In the genomic region with DNA sequence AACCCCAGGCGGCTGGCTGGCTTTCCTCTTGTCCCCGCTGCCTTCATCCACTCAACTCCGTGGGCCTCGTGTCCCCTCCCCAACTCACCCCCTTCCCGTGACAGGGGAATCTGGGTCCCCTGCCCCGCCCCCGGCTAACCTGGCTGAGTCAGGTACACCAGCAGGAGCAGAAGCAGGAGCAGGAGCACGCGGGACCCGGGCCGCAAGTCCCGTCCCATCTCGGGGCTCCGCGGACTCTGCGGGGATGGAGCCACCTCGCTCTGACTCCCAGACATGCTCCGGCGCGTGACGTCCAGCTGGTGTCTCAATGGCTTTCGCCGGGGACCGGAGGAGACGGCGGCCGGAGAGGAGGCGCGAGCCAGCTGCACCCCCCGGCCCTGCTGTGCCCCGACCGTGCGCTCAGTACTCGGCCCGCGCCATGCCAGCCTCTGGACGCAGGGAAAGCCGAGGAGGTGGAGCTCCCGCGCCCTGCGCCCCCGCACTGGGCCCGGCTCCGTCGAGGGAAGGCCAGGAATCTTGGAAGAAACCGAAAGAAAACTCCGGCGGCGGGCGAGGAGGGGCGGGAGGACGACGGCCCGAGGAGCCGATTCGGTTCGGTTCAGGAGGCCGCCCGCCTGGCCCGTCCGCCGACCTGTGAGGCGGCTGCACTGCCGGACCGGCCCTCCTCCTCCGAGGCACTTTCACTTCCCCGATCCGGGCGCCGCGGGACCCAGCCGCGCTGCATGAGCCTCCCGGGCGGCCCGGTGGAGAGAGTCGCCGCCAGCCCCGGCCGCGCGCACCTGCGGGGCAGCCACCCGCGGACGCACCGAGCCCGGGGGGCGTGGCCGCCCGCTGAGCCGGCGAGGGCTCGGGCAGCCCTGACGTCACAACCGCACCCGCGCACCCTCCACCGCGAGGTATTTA, we compare ENCODE assay signal across 8 cellular contexts.
A peak's percentile ranks its signal among the peaks of the same experiment; 100 is the strongest.
DNase-seq lines count a peak whose midpoint lies in the region; ATAC-seq and TF ChIP-seq lines count a peak whose summit lies in the region.

A gene with protein sequence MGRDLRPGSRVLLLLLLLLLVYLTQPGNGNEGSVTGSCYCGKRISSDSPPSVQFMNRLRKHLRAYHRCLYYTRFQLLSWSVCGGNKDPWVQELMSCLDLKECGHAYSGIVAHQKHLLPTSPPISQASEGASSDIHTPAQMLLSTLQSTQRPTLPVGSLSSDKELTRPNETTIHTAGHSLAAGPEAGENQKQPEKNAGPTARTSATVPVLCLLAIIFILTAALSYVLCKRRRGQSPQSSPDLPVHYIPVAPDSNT (minus strand): TSS at position 807 of the 903 bp plus-strand sequence. CDS start 589 bp downstream, at position 218.
A gene with protein sequence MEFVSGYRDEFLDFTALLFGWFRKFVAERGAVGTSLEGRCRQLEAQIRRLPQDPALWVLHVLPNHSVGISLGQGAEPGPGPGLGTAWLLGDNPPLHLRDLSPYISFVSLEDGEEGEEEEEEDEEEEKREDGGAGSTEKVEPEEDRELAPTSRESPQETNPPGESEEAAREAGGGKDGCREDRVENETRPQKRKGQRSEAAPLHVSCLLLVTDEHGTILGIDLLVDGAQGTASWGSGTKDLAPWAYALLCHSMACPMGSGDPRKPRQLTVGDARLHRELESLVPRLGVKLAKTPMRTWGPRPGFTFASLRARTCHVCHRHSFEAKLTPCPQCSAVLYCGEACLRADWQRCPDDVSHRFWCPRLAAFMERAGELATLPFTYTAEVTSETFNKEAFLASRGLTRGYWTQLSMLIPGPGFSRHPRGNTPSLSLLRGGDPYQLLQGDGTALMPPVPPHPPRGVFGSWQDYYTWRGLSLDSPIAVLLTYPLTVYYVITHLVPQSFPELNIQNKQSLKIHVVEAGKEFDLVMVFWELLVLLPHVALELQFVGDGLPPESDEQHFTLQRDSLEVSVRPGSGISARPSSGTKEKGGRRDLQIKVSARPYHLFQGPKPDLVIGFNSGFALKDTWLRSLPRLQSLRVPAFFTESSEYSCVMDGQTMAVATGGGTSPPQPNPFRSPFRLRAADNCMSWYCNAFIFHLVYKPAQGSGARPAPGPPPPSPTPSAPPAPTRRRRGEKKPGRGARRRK (plus strand): TSS at position 712 of the 903 bp plus-strand sequence. CDS start 716 bp downstream, outside the sequence.

- TF ChIP-seq CTCF in GM13976 (IDR thresholded peaks at IDR 0.05; ENCODE audit: borderline replicate concordance, control extremely low read depth, extremely low read depth, insufficient read depth, missing control alignments) (no peak), MM.1S (IDR thresholded peaks at IDR 0.05; ENCODE audit: low read length) (no peak)

- H3K27ac ChIP-seq in MM.1S (ENCODE audit: low read length) (no peak within 1 kb of the TSS), stomach smooth muscle (ENCODE audit: low read length) (no peak within 1 kb of the TSS)

- peak within 1 kb of the TSS; percentile 99 for H2AFZ ChIP-seq in MM.1S (ENCODE audit: low read length)

- H3K9me3 ChIP-seq in MM.1S (replicated peaks; ENCODE audit: insufficient read depth, low read length), result no peaks in the 10 kb centered on the region
- H3K9me3 ChIP-seq in mucosa of stomach (ENCODE audit: control insufficient read depth, low read length), result no peaks in the 10 kb centered on the region
- no peaks in the 10 kb centered on the region for H3K9me3 ChIP-seq in stomach smooth muscle (ENCODE audit: control insufficient read depth in 2 of 2, low read length in 2 of 2)

- no peak for TF ChIP-seq POLR2A in erythroblast (IDR thresholded peaks at IDR 0.05; ENCODE audit: low read length)

- H3K27me3 ChIP-seq in MM.1S (replicated peaks; ENCODE audit: insufficient read depth, low read length) (peaks cover 16% of the 10 kb centered on the region; the same call in 1 of the 2 replicates), mucosa of stomach (ENCODE audit: control insufficient read depth, insufficient read depth, low read length) (peaks cover 8% of the 10 kb centered on the region), stomach smooth muscle (ENCODE audit: control insufficient read depth in 1 of 2, insufficient read depth in 2 of 2, low read length in 2 of 2) (peaks cover 9 to 16% of the 10 kb centered on the region in 2 donors)

- no peaks in the 10 kb centered on the region for H3K79me2 ChIP-seq in MM.1S (ENCODE audit: low read length)

- in situ Hi-C loops in GM13976 (cut with MboI; ENCODE audit: low sequenced_read_pairs, unreplicated experiment), result no loop called here

- peak; percentile 88 for DNase-seq in GM13976 (ENCODE audit: low spot score)
- peak; percentile 67 for DNase-seq in MM.1S
- DNase-seq in activated T-cell treated with anti-CD3 and anti-CD28 coated beads for 1 hour (ENCODE audit: low read depth), result peak; percentile 44
- peak; percentile 34 to 67 for DNase-seq in erythroblast (lab: John Stamatoyannopoulos, UW)
- DNase-seq in DMS79 treated with DMSO at 0.1 percent for 48 hours (lab: John Stamatoyannopoulos, UW), result no peak

- no peaks in the 10 kb centered on the region for H3K9me2 ChIP-seq in MM.1S (replicated peaks; ENCODE audit: insufficient read depth, low read length)

- H3K9ac ChIP-seq in MM.1S (ENCODE audit: low read length), result peak within 1 kb of the TSS; percentile 67
- peak within 1 kb of the TSS; percentile 92 for H3K9ac ChIP-seq in mucosa of stomach (ENCODE audit: low read length)
- H3K9ac ChIP-seq in stomach smooth muscle (ENCODE audit: low read length in 2 of 2), result peak within 1 kb of the TSS; percentile 58 to 70

- H3K4me3 ChIP-seq in MM.1S (ENCODE audit: low read length) (peak within 1 kb of the TSS; percentile 88), mucosa of stomach (ENCODE audit: low read length) (peak within 1 kb of the TSS; percentile 57), stomach smooth muscle (ENCODE audit: low read length in 2 of 2) (peak within 1 kb of the TSS; percentile 73 to 85)

- H4K20me1 ChIP-seq in MM.1S (ENCODE audit: insufficient read depth, low read length), result no peaks in the 10 kb centered on the region

- no peak for ATAC-seq in HG03159 (IDR thresholded peaks at IDR 0.05; ENCODE audit: unreplicated experiment)

- peaks cover 10% of the 10 kb centered on the region for H3F3A ChIP-seq in MM.1S (ENCODE audit: insufficient read depth, low read length)

- H3K36me3 ChIP-seq in MM.1S (replicated peaks; ENCODE audit: insufficient read depth, low read length) (no peaks in the 10 kb centered on the region), mucosa of stomach (ENCODE audit: control insufficient read depth, insufficient read depth, low read length) (peaks cover 6% of the 10 kb centered on the region), stomach smooth muscle (ENCODE audit: control insufficient read depth in 2 of 2, insufficient read depth in 2 of 2, low read length in 2 of 2) (no peaks in the 10 kb centered on the region)

- H3K4me1 ChIP-seq in MM.1S (ENCODE audit: low read length) (peaks cover 10% of the 10 kb centered on the region), mucosa of stomach (ENCODE audit: control insufficient read depth, insufficient read depth, low read length) (peaks cover 9% of the 10 kb centered on the region), stomach smooth muscle (ENCODE audit: control insufficient read depth, insufficient read depth, low read length) (peaks cover 18% of the 10 kb centered on the region)

- H3K4me2 ChIP-seq in MM.1S (ENCODE audit: low read depth, low read length), result peak within 1 kb of the TSS; percentile 100
